ENCODE assay signal across 11 cellular contexts in genomic region chr5:154397652-154398406, GRCh38. TPM values are rescaled to one million over a fixed set of nuclear protein-coding genes. Genes with fewer than 3 reads are reported as not detected.
DNase-seq lines count a peak whose midpoint lies in the region; ATAC-seq and TF ChIP-seq lines count a peak whose summit lies in the region.
"Had no signal": no experiment of that assay in that cellular context is flagged by ENCODE, and none has a peak within 500 bp of the region (broad histone marks: within the 10 kb centered on the region; RNA-seq: fewer than 3 reads in every experiment).

No MANE protein-coding gene starts in this region.

- CTCF ChIA-PET in SK-N-SH (lab: Yijun Ruan, JAX), result interaction anchor here (0.6 to 2.1 kb wide), 17 partner anchors 11 to 423 kb away, joined by 3 to 14 read pairs (median 4); partner anchors contain the start of gene GALNT10
- CTCF ChIA-PET in PC-9 (lab: Charles Lee), result no interaction called here

- H3K9me2 ChIP-seq in SK-N-SH (no peaks in the 10 kb centered on the region), PC-9 (ENCODE audit: insufficient read depth) (no peaks in the 10 kb centered on the region)

- H3K36me3 ChIP-seq in SK-N-SH (replicated peaks in 1 of 2; ENCODE audit: control insufficient read depth in 1 of 2, insufficient read depth in 2 of 2, low read length in 1 of 2) (peaks cover 17 to 23% of the 10 kb centered on the region in 2 experiments), mucosa of descending colon (ENCODE audit: low read depth) (no peaks in the 10 kb centered on the region), PC-9 (ENCODE audit: low read depth) (peaks cover 7% of the 10 kb centered on the region; the same call in 1 of the 2 replicates)

- H2AFZ ChIP-seq in SK-N-SH (ENCODE audit: low read depth), result no peak overlapping the region
- no peak overlapping the region for H2AFZ ChIP-seq in PC-9

- TF ChIP-seq CTCF in GM12872 (IDR thresholded peaks at IDR 0.05; ENCODE audit: insufficient read depth, low read depth, low read length) (0 out of 3 replicates have a peak, but pooled peaks have one; percentile 15), SK-N-SH (IDR thresholded peaks at IDR 0.05) (no peak), mucosa of descending colon (IDR thresholded peaks at IDR 0.05) (no peak), PC-9 (conservative IDR thresholded peaks at IDR 0.05) (no peak)

- intact Hi-C loops in mucosa of descending colon (cut with DNase I, micrococcal nuclease), result no loop called here
- intact Hi-C loops in PC-9 (cut with micrococcal nuclease; ENCODE audit: unreplicated experiment), result no loop called here

- no TSS peak for BruUV-seq in PC-9 (replicated peaks; lab: Mats Ljungman, UMichigan)

- no peaks in the 10 kb centered on the region for H3K79me2 ChIP-seq in SK-N-SH (ENCODE audit: insufficient read depth)
- peaks cover 6% of the 10 kb centered on the region; the same call in 1 of the 2 replicates for H3K79me2 ChIP-seq in PC-9 (ENCODE audit: low read depth)

- POLR2A ChIA-PET in SK-N-SH (lab: Yijun Ruan, JAX) (interaction anchor here (0.6 kb wide), 1 partner anchor 648 kb away, joined by 3 read pairs; no protein-coding TSS in a partner anchor), PC-9 (lab: Charles Lee; ENCODE audit: unreplicated experiment) (no interaction called here)

- H3K27ac ChIP-seq in SK-N-SH (ENCODE audit: low read depth in 2 of 2, low read length in 1 of 2) (no peak overlapping the region), PC-9 (no peak overlapping the region)

- peak; percentile 85 for DNase-seq in NCI-H2029 (lab: John Stamatoyannopoulos, UW)
- peak; percentile 79 for DNase-seq in SK-N-SH
- peak; percentile 71 to 86 (median 72) for DNase-seq in mucosa of descending colon
- DNase-seq in GDM1 (lab: John Stamatoyannopoulos, UW), result no peak
- no peak for DNase-seq in COLO668 (lab: John Stamatoyannopoulos, UW; ENCODE audit: unreplicated experiment)
- no peak for DNase-seq in PC-9
- DNase-seq: activated CD4-positive, alpha-beta T cell treated with anti-CD3 and anti-CD28 coated beads, Interleukin-2, amount 10 ng/mL, durations not matched to agents 7 days and 5 days; natural killer cell; T-cell had no signal

- H3K4me2 ChIP-seq in SK-N-SH (no peak overlapping the region), PC-9 (no peak overlapping the region)

- peak; percentile 55 for ATAC-seq in mucosa of descending colon
- no peak for ATAC-seq in HG02852 (IDR thresholded peaks at IDR 0.05; ENCODE audit: unreplicated experiment)
- ATAC-seq: natural killer cell, T-cell had no signal

- H3K4me3 ChIP-seq in SK-N-SH (ENCODE audit: low read depth in 2 of 2, low read length in 1 of 2) (no peak overlapping the region), mucosa of descending colon (no peak overlapping the region), PC-9 (no peak overlapping the region)

- TF ChIP-seq RAD21 in SK-N-SH (IDR thresholded peaks at IDR 0.05; ENCODE audit: low read length), result no peak

- no peaks in the 10 kb centered on the region for H3F3A ChIP-seq in SK-N-SH (replicated peaks; ENCODE audit: insufficient read depth)
- peaks cover 32% of the 10 kb centered on the region; the same call in 1 of the 2 replicates for H3F3A ChIP-seq in PC-9 (ENCODE audit: insufficient read depth, low read depth)

- no peak overlapping the region for H3K9ac ChIP-seq in SK-N-SH

- H3K27me3 ChIP-seq in SK-N-SH (ENCODE audit: insufficient read depth), result no peaks in the 10 kb centered on the region
- no peaks in the 10 kb centered on the region for H3K27me3 ChIP-seq in PC-9 (ENCODE audit: insufficient read depth, low read depth)

- TF ChIP-seq EP300 in SK-N-SH (IDR thresholded peaks at IDR 0.05; ENCODE audit: borderline replicate concordance in 1 of 2, low read depth in 1 of 2, low read length in 1 of 2), result peak in 1 of 2 experiments; percentile 80; a peak in 2 of 4 replicates

- 64% methylated on average over 9 of the region's 10 CpGs for WGBS in SK-N-SH (ENCODE audit: low lambda C conversion rate)

- H3K4me1 ChIP-seq in SK-N-SH (ENCODE audit: control insufficient read depth in 1 of 2, insufficient read depth in 2 of 2, low read depth in 1 of 2, low read length in 1 of 2) (peaks cover 0 to 23% of the 10 kb centered on the region in 2 experiments; a peak in 2 of 4 replicates), mucosa of descending colon (ENCODE audit: low read depth) (peaks cover 5% of the 10 kb centered on the region), PC-9 (replicated peaks; ENCODE audit: insufficient read depth) (peaks cover 34% of the 10 kb centered on the region)

- H3K9me3 ChIP-seq in SK-N-SH, result no peaks in the 10 kb centered on the region
- H3K9me3 ChIP-seq in mucosa of descending colon, result no peaks in the 10 kb centered on the region
- H3K9me3 ChIP-seq in PC-9 (ENCODE audit: insufficient read depth, low read depth), result no peaks in the 10 kb centered on the region

- no peaks in the 10 kb centered on the region for H4K20me1 ChIP-seq in SK-N-SH (ENCODE audit: insufficient read depth)
- H4K20me1 ChIP-seq in PC-9 (ENCODE audit: insufficient read depth), result no peaks in the 10 kb centered on the region

TF ChIP-seq in SK-N-SH, 30 proteins besides CTCF, POLR2A, EP300 and RAD21 (continues in another document):
- TF ChIP-seq SMC3 (IDR thresholded peaks at IDR 0.05; ENCODE audit: low read depth, low read length) (peak; percentile 7; the same call in 1 of the 2 replicates), TEAD4 (IDR thresholded peaks at IDR 0.05; ENCODE audit: borderline replicate concordance, insufficient read depth) (no peak), RCOR1 (IDR thresholded peaks at IDR 0.05; ENCODE audit: low read length) (peak; percentile 83; the same call in 1 of the 2 replicates), PBX3 (IDR thresholded peaks at IDR 0.05) (no peak), NFIC (IDR thresholded peaks at IDR 0.05; ENCODE audit: borderline replicate concordance) (peak; percentile 51; the same call in 1 of the 2 replicates), JUND (IDR thresholded peaks at IDR 0.05) (no peak), FOSL2 (IDR thresholded peaks at IDR 0.05; ENCODE audit: borderline replicate concordance, low read depth) (no peak), CHD2 (IDR thresholded peaks at IDR 0.05; ENCODE audit: low read length, partially characterized antibody) (peak; percentile 37), IRF3 (IDR thresholded peaks at IDR 0.05; ENCODE audit: low read depth, low read length) (no peak), MEF2A (IDR thresholded peaks at IDR 0.05; ENCODE audit: borderline replicate concordance, low read depth) (no peak), TCF12 (IDR thresholded peaks at IDR 0.05) (no peak), GATA2 (CRISPR knock-in tag; IDR thresholded peaks at IDR 0.05) (peak; percentile 87), GABPA (IDR thresholded peaks at IDR 0.05; ENCODE audit: low read depth) (no peak), ELF1 (IDR thresholded peaks at IDR 0.05) (no peak), MXI1 (IDR thresholded peaks at IDR 0.05; ENCODE audit: low read depth, low read length) (no peak; the same call in 1 of the 2 replicates)
- TF ChIP-seq, protein P1, sequence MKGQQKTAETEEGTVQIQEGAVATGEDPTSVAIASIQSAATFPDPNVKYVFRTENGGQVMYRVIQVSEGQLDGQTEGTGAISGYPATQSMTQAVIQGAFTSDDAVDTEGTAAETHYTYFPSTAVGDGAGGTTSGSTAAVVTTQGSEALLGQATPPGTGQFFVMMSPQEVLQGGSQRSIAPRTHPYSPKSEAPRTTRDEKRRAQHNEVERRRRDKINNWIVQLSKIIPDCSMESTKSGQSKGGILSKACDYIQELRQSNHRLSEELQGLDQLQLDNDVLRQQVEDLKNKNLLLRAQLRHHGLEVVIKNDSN (IDR thresholded peaks at IDR 0.05; ENCODE audit: borderline replicate concordance, low read depth), result no peak

RNA-seq across cellular contexts. Expression of gene SAP30L, which starts 48.0 kb away (rescaled TPM):
- polyA plus RNA-seq in SK-N-SH (2012; rRNA removed), result 26.6 and 29.1 TPM in 2 replicates
- 28.6 and 36.0 TPM in 2 replicates for polyA plus RNA-seq in SK-N-SH (2012; cell fraction: cytosol; rRNA removed)
- polyA plus RNA-seq in SK-N-SH (2012; cell fraction: nucleus; rRNA removed), result 22.6 and 31.8 TPM in 2 replicates
- total RNA-seq in mucosa of descending colon, result 10 to 100 TPM; 55.0 to 65.6 (median 63.5) TPM
- 42.8 and 53.0 TPM in 2 replicates for total RNA-seq in PC-9 (2021)

Comparison
In these comparisons a context has a peak if more than half of its experiments do, and no peak if none do; other contexts are left out.
1. DNase-seq: peak in NCI-H2029 (single experiment), SK-N-SH (single experiment) and mucosa of descending colon (3 of 3); none in GDM1 (single experiment), COLO668 (single experiment) and PC-9 (0 of 2).